Comparison of ENCODE assay signal across 17 cellular contexts in genomic region chr9:6695121-6695814, GRCh38.
"Had no signal": no experiment of that assay in that cellular context is flagged by ENCODE, and none has a peak within 500 bp of the region (broad histone marks: within the 10 kb centered on the region; RNA-seq: fewer than 3 reads in every experiment).

No MANE protein-coding gene starts in this region.

- DNase-seq: effector memory CD4-positive, alpha-beta T cell; heart left ventricle; hippocampal formation; nucleus accumbens; ovary; sigmoid colon; stimulated activated CD4-positive, alpha-beta T cell treated with anti-CD3 and anti-CD28 coated beads, Interleukin-12 subunit alpha, Interleukin-12 subunit beta, amount 100 ng/mL, for 4 hours; tibial artery; upper lobe of right lung had no signal

- FAIRE-seq: endometrium, frontal cortex had no signal

- ATAC-seq: esophagus mucosa; heart left ventricle; natural killer cell treated with Interleukin-12 subunit alpha and Interleukin-12 subunit beta and Interleukin-15 and Interleukin-18, amount 100 ng/mL, for 72 hours; upper lobe of right lung had no signal

- H3K27ac Mint-ChIP-seq: natural killer cell treated with Interleukin-12 subunit alpha and Interleukin-12 subunit beta and Interleukin-15 and Interleukin-18, amount 100 ng/mL, for 72 hours; neural progenitor cell; stimulated activated naive CD8-positive, alpha-beta T cell treated with anti-CD3 and anti-CD28 coated beads, Interleukin-15, Interleukin-2, amounts not matched to agents 100 ng/mL and 50 ng/mL, for 24 hours had no signal

- H3K4me1 Mint-ChIP-seq: neural progenitor cell had no signal

- H3K4me2 ChIP-seq: neural progenitor cell had no signal

- H3K9ac ChIP-seq: neural progenitor cell had no signal

- H3K27me3 Mint-ChIP-seq: natural killer cell treated with Interleukin-12 subunit alpha and Interleukin-12 subunit beta and Interleukin-15 and Interleukin-18, amount 100 ng/mL, for 72 hours; stimulated activated naive CD8-positive, alpha-beta T cell treated with anti-CD3 and anti-CD28 coated beads, Interleukin-15, Interleukin-2, amounts not matched to agents 100 ng/mL and 50 ng/mL, for 24 hours had no signal

- H3K4me3 Mint-ChIP-seq: natural killer cell treated with Interleukin-12 subunit alpha and Interleukin-12 subunit beta and Interleukin-15 and Interleukin-18, amount 100 ng/mL, for 72 hours; neural progenitor cell; stimulated activated naive CD8-positive, alpha-beta T cell treated with anti-CD3 and anti-CD28 coated beads, Interleukin-15, Interleukin-2, amounts not matched to agents 100 ng/mL and 50 ng/mL, for 24 hours had no signal

- H3K9me3 ChIP-seq: heart left ventricle, ovary, right atrium auricular region, sigmoid colon, tibial artery, upper lobe of right lung had no signal

- H3K4me3 ChIP-seq: heart left ventricle, neural progenitor cell, ovary, right atrium auricular region, sigmoid colon, skin epidermis, tibial artery, upper lobe of right lung had no signal

- H3K36me3 ChIP-seq: heart left ventricle, neural progenitor cell, ovary, right atrium auricular region, sigmoid colon, tibial artery, upper lobe of right lung had no signal

- H3K27ac ChIP-seq: heart left ventricle, neural progenitor cell, ovary, right atrium auricular region, sigmoid colon, skin epidermis, tibial artery, upper lobe of right lung had no signal

- H3K27me3 ChIP-seq: heart left ventricle, neural progenitor cell, ovary, right atrium auricular region, sigmoid colon, tibial artery, upper lobe of right lung had no signal

- H3K36me3 Mint-ChIP-seq: natural killer cell treated with Interleukin-12 subunit alpha and Interleukin-12 subunit beta and Interleukin-15 and Interleukin-18, amount 100 ng/mL, for 72 hours; neural progenitor cell had no signal

- H2AFZ ChIP-seq: neural progenitor cell had no signal

- H3K4me1 ChIP-seq: heart left ventricle, neural progenitor cell, right atrium auricular region, sigmoid colon, tibial artery, upper lobe of right lung had no signal

- H3K9me3 Mint-ChIP-seq: natural killer cell treated with Interleukin-12 subunit alpha and Interleukin-12 subunit beta and Interleukin-15 and Interleukin-18, amount 100 ng/mL, for 72 hours; neural progenitor cell; stimulated activated naive CD8-positive, alpha-beta T cell treated with anti-CD3 and anti-CD28 coated beads, Interleukin-15, Interleukin-2, amounts not matched to agents 100 ng/mL and 50 ng/mL, for 24 hours had no signal
